In genomic region chr10:77974396-77975074, GRCh38 we compare ENCODE assay signal across 9 cellular contexts. TPM values are rescaled to one million over a fixed set of nuclear protein-coding genes. Genes with fewer than 3 reads are reported as not detected.
A peak's percentile ranks its signal among the peaks of the same experiment; 100 is the strongest.
DNase-seq lines count a peak whose midpoint lies in the region; ATAC-seq, FAIRE-seq and TF ChIP-seq lines count a peak whose summit lies in the region.
"Had no signal": no experiment of that assay in that cellular context is flagged by ENCODE, and none has a peak within 500 bp of the region (broad histone marks: within the 10 kb centered on the region; RNA-seq: fewer than 3 reads in every experiment).

No MANE protein-coding gene starts in this region.

- CTCF ChIA-PET in CD4-positive, alpha-beta T cell (lab: Charles Lee) = no interaction called here

- H3K27ac ChIP-seq in small intestine (ENCODE audit: low read depth in 1 of 2, low read length in 1 of 2) = no peak overlapping the region
- H3K27ac ChIP-seq in CD4-positive, alpha-beta T cell (ENCODE audit: low read depth, low read length) = no peak overlapping the region

- peaks cover 38% of the 10 kb centered on the region for H3K36me3 Mint-ChIP-seq in CD4-positive, alpha-beta T cell (ENCODE audit: low read depth)

- peaks cover 8% of the 10 kb centered on the region in 2 donors for H3K36me3 ChIP-seq in small intestine (ENCODE audit: control insufficient read depth in 2 of 2, insufficient read depth in 2 of 2, low read length in 2 of 2)

- intact Hi-C loops in CD4-positive, alpha-beta T cell (cut with DNase I, micrococcal nuclease) = no loop called here

- H3K9me3 Mint-ChIP-seq in CD4-positive, alpha-beta T cell = no peaks in the 10 kb centered on the region
- H3K9me3 Mint-ChIP-seq: activated T-cell treated with anti-CD3 and anti-CD28 coated beads, Interleukin-2, amount 50 U/mL, for 4 hours had no signal

- H3K27ac Mint-ChIP-seq in CD4-positive, alpha-beta T cell = no peak overlapping the region

- no peaks in the 10 kb centered on the region for H3K9me3 ChIP-seq in small intestine (ENCODE audit: control insufficient read depth, low read depth)
- no peaks in the 10 kb centered on the region for H3K9me3 ChIP-seq in CD4-positive, alpha-beta T cell (ENCODE audit: control insufficient read depth, low read length)

- TF ChIP-seq CTCF in CD4-positive, alpha-beta T cell (IDR thresholded peaks at IDR 0.05) = no peak

- H3K4me1 Mint-ChIP-seq in CD4-positive, alpha-beta T cell (ENCODE audit: low read depth) = peaks cover 12% of the 10 kb centered on the region

- H3K4me3 ChIP-seq in small intestine (ENCODE audit: low read depth in 1 of 2, low read length in 2 of 2) = no peak overlapping the region

- no peaks in the 10 kb centered on the region for H3K27me3 Mint-ChIP-seq in CD4-positive, alpha-beta T cell

- 72 to 80% (median 72%) methylated on average over 8 of the region's 8 CpGs for WGBS in small intestine, 3 donors

- no peak for ATAC-seq in HG03196 (IDR thresholded peaks at IDR 0.05; ENCODE audit: unreplicated experiment)
- no peak for ATAC-seq in CD4-positive, alpha-beta T cell (ENCODE audit: poor library complexity)
- ATAC-seq: activated T-cell treated with anti-CD3 and anti-CD28 coated beads, Interleukin-2, amount 50 U/mL, for 4 hours had no signal

- H3K4me3 Mint-ChIP-seq in CD4-positive, alpha-beta T cell = no peak overlapping the region
- H3K4me3 Mint-ChIP-seq: activated T-cell treated with anti-CD3 and anti-CD28 coated beads, Interleukin-2, amount 50 U/mL, for 4 hours had no signal

- DNase-seq in DMS53 (lab: John Stamatoyannopoulos, UW) = peak; percentile 60
- DNase-seq in DMS53 treated with DMSO at 0.1 percent for 48 hours (lab: John Stamatoyannopoulos, UW; ENCODE audit: unreplicated experiment) = no peak
- peak; percentile 13 for DNase-seq in RPMI7951 (ENCODE audit: low read depth)
- peak; percentile 8 for DNase-seq in foreskin melanocyte
- DNase-seq in small intestine = peak; percentile 20
- no peak for DNase-seq in SHP77 treated with DMSO at 0.1 percent for 48 hours (lab: John Stamatoyannopoulos, UW)
- DNase-seq in CD4-positive, alpha-beta T cell = no peak
- DNase-seq: activated T-cell treated with anti-CD3 and anti-CD28 coated beads, Interleukin-2, amount 50 U/mL, for 4 hours had no signal

- no peaks in the 10 kb centered on the region for H3K4me1 ChIP-seq in small intestine (ENCODE audit: control insufficient read depth in 2 of 2, insufficient read depth in 1 of 2, low read depth in 1 of 2, low read length in 1 of 2)

- POLR2A ChIA-PET in CD4-positive, alpha-beta T cell (lab: Charles Lee) = no interaction called here

- no peaks in the 10 kb centered on the region for H3K27me3 ChIP-seq in small intestine (ENCODE audit: control insufficient read depth in 2 of 2, insufficient read depth in 2 of 2, low read length in 2 of 2)
- H3K27me3 ChIP-seq in CD4-positive, alpha-beta T cell (ENCODE audit: control insufficient read depth, insufficient read depth, low read length) = no peaks in the 10 kb centered on the region

- no peak for FAIRE-seq in small intestine (lab: Jason Lieb, UNC)

RNA-seq across cellular contexts. Expression of gene DLG5, which starts 48.0 kb away (rescaled TPM):
- total RNA-seq in RPMI7951 (2014; rRNA removed; shearing (Covaris generic)) = 9.0 and 10.3 TPM in 2 replicates
- polyA plus RNA-seq in small intestine = 10 to 100 TPM in 1 of 3 donors, 1 to 10 TPM in 2; 7.8 to 13.9 (median 8.9) TPM
- 1 to 10 TPM; 7.1 to 7.4 TPM for total RNA-seq in CD4-positive, alpha-beta T cell

RNA-seq across cellular contexts. Expression of gene POLR3A, which starts 54.8 kb away (rescaled TPM):
- total RNA-seq in RPMI7951 (2014; rRNA removed; shearing (Covaris generic)) = 7.0 and 8.2 TPM in 2 replicates
- polyA plus RNA-seq in small intestine = 1 to 10 TPM; 4.3 to 6.5 (median 6.3) TPM
- total RNA-seq in CD4-positive, alpha-beta T cell = 1 to 10 TPM; 6.7 to 6.9 TPM

RNA-seq across cellular contexts. Expression of gene RPS24, which starts 59.1 kb away (rescaled TPM):
- 2,010 and 2,229 TPM in 2 replicates for total RNA-seq in RPMI7951 (2014; rRNA removed; shearing (Covaris generic))
- polyA plus RNA-seq in small intestine = 1,000 to 10,000 TPM; 3,318 to 7,694 (median 4,799) TPM
- 1,000 to 10,000 TPM; 1,812 to 1,903 TPM for total RNA-seq in CD4-positive, alpha-beta T cell

Comparison
In these comparisons a context has a peak if more than half of its experiments do, and no peak if none do; other contexts are left out.
1. DNase-seq: peak in DMS53 (single experiment), RPMI7951 (single experiment), foreskin melanocyte (single experiment) and small intestine (single experiment); none in DMS53 treated with DMSO at 0.1 percent for 48 hours (single experiment), SHP77 treated with DMSO at 0.1 percent for 48 hours (single experiment) and CD4-positive, alpha-beta T cell (0 of 10).